Comparison of ENCODE assay signal across 8 cellular contexts in the genomic region with DNA sequence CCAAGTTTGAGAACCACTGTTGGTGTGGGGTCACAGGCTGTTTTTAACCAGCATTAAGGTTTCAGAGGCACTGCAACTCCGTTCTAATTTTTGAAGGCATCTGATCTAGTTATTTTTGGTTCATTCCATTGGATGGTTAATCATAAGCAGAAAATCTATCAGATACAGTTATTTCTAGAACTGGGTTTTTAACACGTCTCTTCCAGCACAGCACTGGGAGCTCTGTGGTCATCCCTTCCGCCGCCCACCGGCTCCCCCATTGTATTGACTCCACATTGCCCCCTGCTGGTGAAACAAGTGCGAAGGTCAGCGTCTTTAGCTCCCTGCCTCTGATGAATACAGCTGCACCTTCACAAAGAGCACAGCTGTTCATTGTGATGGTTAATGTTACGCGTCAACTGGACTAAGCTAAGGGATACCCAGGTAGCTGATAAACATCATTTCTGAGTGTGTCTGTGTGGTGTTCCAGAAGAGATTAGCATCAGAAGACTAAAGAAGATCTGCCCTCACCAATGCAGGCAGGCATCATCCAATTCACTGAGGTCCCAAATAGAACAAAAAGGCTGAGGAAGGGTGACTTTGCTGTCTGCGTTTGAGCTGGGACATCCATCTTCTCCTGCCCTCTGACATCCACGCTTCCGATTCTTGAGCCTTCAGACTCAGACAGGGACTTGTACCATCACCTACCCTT. TPM values are rescaled to one million over a fixed set of nuclear protein-coding genes. Genes with fewer than 3 reads are reported as not detected.
A peak's percentile ranks its signal among the peaks of the same experiment; 100 is the strongest.
DNase-seq lines count a peak whose midpoint lies in the region; ATAC-seq and TF ChIP-seq lines count a peak whose summit lies in the region.

No MANE protein-coding gene starts in this region.

- TF ChIP-seq CTCF in WTC11 (IDR thresholded peaks at IDR 0.05), result peak; percentile 63
- peak; percentile 77 for TF ChIP-seq CTCF in choroid plexus epithelial cell (conservative IDR thresholded peaks at IDR 0.05; ENCODE audit: low read depth, low read length)
- TF ChIP-seq CTCF in lung (IDR thresholded peaks at IDR 0.05; ENCODE audit: control extremely low read depth, extremely low read depth), result peak; percentile 52

- H3K27me3 Mint-ChIP-seq in WTC11 (ENCODE audit: low read depth), result no peaks in the 10 kb centered on the region
- peaks cover 15% of the 10 kb centered on the region for H3K27me3 Mint-ChIP-seq in stimulated activated memory B cell treated with anti-CD40 and anti-IgM and Interleukin-4, amounts not matched to agents 10 μg/mL and 1 μg/mL and 100 μg/mL, for 72 hours

- CTCF ChIA-PET in WTC11 (lab: Charles Lee), result interaction anchor here (0.6 to 7.0 kb wide), 65 partner anchors 9 to 410 kb away, joined by 3 to 159 read pairs (median 4); partner anchors contain the start of genes CCL14, CCL15, CCL16 and CCL18

- peaks cover 14% of the 10 kb centered on the region for H3K9me3 Mint-ChIP-seq in WTC11
- H3K9me3 Mint-ChIP-seq in stimulated activated memory B cell treated with anti-CD40 and anti-IgM and Interleukin-4, amounts not matched to agents 10 μg/mL and 1 μg/mL and 100 μg/mL, for 72 hours, result no peaks in the 10 kb centered on the region

- peak; percentile 88 for DNase-seq in NK-92 treated with Interleukin-12 subunit alpha and Interleukin-12 subunit beta, amount 100 ng/mL, for 24 hours (lab: John Stamatoyannopoulos, UW)
- DNase-seq in NK-92 (lab: John Stamatoyannopoulos, UW; ENCODE audit: unreplicated experiment) (no peak), HuH-7.5 (ENCODE audit: low spot score) (peak; percentile 36), WTC11 (ENCODE audit: low spot score) (peak; percentile 83), choroid plexus epithelial cell (ENCODE audit: low read depth) (peak; percentile 53), lung (ENCODE audit: low spot score) (peak; percentile 58)

- H3K4me3 ChIP-seq in choroid plexus epithelial cell (ENCODE audit: low read depth, low read length), result no peak overlapping the region
- H3K4me3 ChIP-seq in lung, result no peak overlapping the region

- H3K4me3 Mint-ChIP-seq in WTC11, result no peak overlapping the region
- H3K4me3 Mint-ChIP-seq in stimulated activated memory B cell treated with anti-CD40 and anti-IgM and Interleukin-4, amounts not matched to agents 10 μg/mL and 1 μg/mL and 100 μg/mL, for 72 hours, result no peak overlapping the region

- peaks cover 0 to 2% of the 10 kb centered on the region in 2 donors for H3K9me3 ChIP-seq in lung (ENCODE audit: control insufficient read depth in 2 of 2, insufficient read depth in 1 of 2, low read length in 1 of 2)

- WGBS in lung, 2 donors, result 34 to 37% methylated on average over 12 of the region's 12 CpGs

- peaks cover 5% of the 10 kb centered on the region for H3K4me1 Mint-ChIP-seq in WTC11
- H3K4me1 Mint-ChIP-seq in stimulated activated memory B cell treated with anti-CD40 and anti-IgM and Interleukin-4, amounts not matched to agents 10 μg/mL and 1 μg/mL and 100 μg/mL, for 72 hours, result peaks cover 10% of the 10 kb centered on the region

- H3K36me3 ChIP-seq in lung (ENCODE audit: control insufficient read depth in 2 of 2, insufficient read depth in 2 of 2, low read length in 2 of 2), result no peaks in the 10 kb centered on the region

- no peaks in the 10 kb centered on the region for H3K36me3 Mint-ChIP-seq in WTC11
- H3K36me3 Mint-ChIP-seq in stimulated activated memory B cell treated with anti-CD40 and anti-IgM and Interleukin-4, amounts not matched to agents 10 μg/mL and 1 μg/mL and 100 μg/mL, for 72 hours, result peaks cover 6% of the 10 kb centered on the region

- POLR2A ChIA-PET in WTC11 (lab: Charles Lee), result interaction anchor here (0.6 to 0.7 kb wide), 2 partner anchors 14 to 28 kb away, joined by 3 read pairs; no protein-coding TSS in a partner anchor

- H3K27me3 ChIP-seq in lung (ENCODE audit: control insufficient read depth, insufficient read depth), result no peaks in the 10 kb centered on the region

- no peak overlapping the region for H3K27ac Mint-ChIP-seq in WTC11
- H3K27ac Mint-ChIP-seq in stimulated activated memory B cell treated with anti-CD40 and anti-IgM and Interleukin-4, amounts not matched to agents 10 μg/mL and 1 μg/mL and 100 μg/mL, for 72 hours, result no peak overlapping the region

- H3K4me1 ChIP-seq in lung (ENCODE audit: control insufficient read depth in 2 of 2, insufficient read depth in 2 of 2, low read length in 2 of 2), result peaks cover 0 to 2% of the 10 kb centered on the region in 2 donors

- ATAC-seq in WTC11 (peak; percentile 92), lung (ENCODE audit: insufficient read depth, low FRiP score) (no peak), HG02678 (IDR thresholded peaks at IDR 0.05; ENCODE audit: unreplicated experiment) (no peak)
- ATAC-seq in stimulated activated memory B cell treated with anti-CD40 and anti-IgM and Interleukin-4, amounts not matched to agents 10 μg/mL and 1 μg/mL and 100 μg/mL, for 72 hours, result peak; percentile 72

- H3K27ac ChIP-seq in lung (ENCODE audit: low read depth in 1 of 2, low read length in 1 of 2), result no peak overlapping the region

TF ChIP-seq in WTC11, 78 proteins besides CTCF, POLR2A, EP300 and RAD21:
- TF ChIP-seq OVOL2 (CRISPR knock-in tag; IDR thresholded peaks at IDR 0.05; ENCODE audit: borderline replicate concordance), result no peak
- TF ChIP-seq ZNF416 (CRISPR knock-in tag; IDR thresholded peaks at IDR 0.05), result peak; percentile 83; the same call in 1 of the 2 replicates
- TF ChIP-seq GABPB1 (CRISPR knock-in tag; IDR thresholded peaks at IDR 0.05), result no peak

RNA-seq across cellular contexts. Expression of gene CCL18, which starts 8.5 kb away (rescaled TPM):
- total RNA-seq in WTC11 (2021) (not detected in 3 replicates), lung (10 to 100 TPM in 1 of 2 donors, 1 to 10 TPM in 1; 8.7 to 41.0 TPM)
- 10 to 100 TPM; 76.1 to 89.9 TPM for polyA plus RNA-seq in lung

RNA-seq across cellular contexts. Expression of gene CCL3, which starts 17.4 kb away (rescaled TPM):
- total RNA-seq in WTC11 (2021) (0.44 to 0.72 TPM (median 0.55 TPM) in 3 replicates), lung (10 to 100 TPM; 16.3 to 31.6 TPM)
- 100 to 1,000 TPM in 1 of 2 donors, 1 to 10 TPM in 1; 7.8 to 526 TPM for polyA plus RNA-seq in lung

RNA-seq across cellular contexts. Expression of gene CCL4, which starts 31.1 kb away (rescaled TPM):
- total RNA-seq in WTC11 (2021) (0.37 to 1.2 TPM (median 0.48 TPM) in 3 replicates), lung (10 to 100 TPM; 15.1 to 27.0 TPM)
- polyA plus RNA-seq in lung, result 100 to 1,000 TPM in 1 of 2 donors, 1 to 10 TPM in 1; 8.3 to 502 TPM

RNA-seq across cellular contexts. Expression of gene CCL23, which starts 54.8 kb away (rescaled TPM):
- total RNA-seq in WTC11 (2021), result not detected in 3 replicates
- 1 to 10 TPM in 1 of 2 donors, not detected in 1; 5.1 TPM for total RNA-seq in lung
- 10 to 100 TPM in 1 of 2 donors, 1 to 10 TPM in 1; 7.2 to 34.4 TPM for polyA plus RNA-seq in lung

Comparison
In these comparisons a context has a peak if more than half of its experiments do, and no peak if none do; other contexts are left out.
1. ATAC-seq: peak in WTC11 (single experiment) and stimulated activated memory B cell treated with anti-CD40 and anti-IgM and Interleukin-4, amounts not matched to agents 10 μg/mL and 1 μg/mL and 100 μg/mL, for 72 hours (single experiment); none in lung (single experiment) and HG02678 (single experiment).
2. RNA of gene CCL3, which starts 17.4 kb away (total RNA-seq): 16.3 to 31.6 TPM in lung; 0.44 to 0.72 TPM in WTC11; every median in the first group is over 10 times any median in the second.
3. Peak in every context shown above with its lines, with median percentiles within 50 percentile points of each other: CTCF ChIP-seq.